Comparison of ENCODE assay signal across 11 cellular contexts in the genomic region with DNA sequence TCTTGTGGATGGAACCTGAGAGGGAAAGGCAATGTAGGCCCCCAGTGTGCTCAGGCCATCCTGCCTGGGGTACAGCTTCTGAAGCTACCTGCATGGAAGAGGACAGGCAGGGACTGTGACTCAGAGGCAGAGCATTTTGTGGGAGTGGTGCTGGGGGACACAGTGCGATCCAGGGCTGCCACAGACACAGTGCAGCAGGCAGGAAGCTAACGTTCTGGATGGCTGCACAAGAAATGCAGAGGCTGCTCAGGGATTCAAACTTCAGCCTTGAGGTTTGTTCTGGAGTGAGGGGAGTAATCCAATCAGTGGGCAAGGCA.
DNase-seq lines count a peak whose midpoint lies in the region; ATAC-seq, FAIRE-seq and TF ChIP-seq lines count a peak whose summit lies in the region.
"Had no signal": no experiment of that assay in that cellular context is flagged by ENCODE, and none has a peak within 500 bp of the region (broad histone marks: within the 10 kb centered on the region; RNA-seq: fewer than 3 reads in every experiment).

No MANE protein-coding gene starts in this region.

- H3K4me3 ChIP-seq in IMR-90 (ENCODE audit: insufficient read depth, low read depth, low read length) (no peak overlapping the region), bronchial epithelial cell (ENCODE audit: low read depth, low read length) (no peak overlapping the region), mesendoderm (ENCODE audit: low read length) (no peak overlapping the region)
- H3K4me3 ChIP-seq: sigmoid colon, uterus had no signal

- POLR2A ChIA-PET in IMR-90 (lab: Charles Lee; ENCODE audit: unreplicated experiment): no interaction called here

- no peaks in the 10 kb centered on the region for H3K4me1 Mint-ChIP-seq in activated T-cell treated with anti-CD3 and anti-CD28 coated beads, Interleukin-2, amount 50 U/mL, for 24 hours (ENCODE audit: low read depth)

- peak overlapping the region; percentile 49 for H3K4ac ChIP-seq in IMR-90 (ENCODE audit: low read depth, low read length)
- H3K4ac ChIP-seq in mesendoderm (ENCODE audit: low read depth, low read length): no peak overlapping the region

- H3K79me2 ChIP-seq in mesendoderm (ENCODE audit: control insufficient read depth, insufficient read depth, low read length): no peaks in the 10 kb centered on the region

- no peak for TF ChIP-seq RAD21 in IMR-90 (IDR thresholded peaks at IDR 0.05; ENCODE audit: low read length)

- H3K23ac ChIP-seq in IMR-90 (ENCODE audit: low read depth, low read length) (no peak overlapping the region), mesendoderm (ENCODE audit: low read length) (no peak overlapping the region)

- ATAC-seq in IMR-90 (ENCODE audit: low read depth) (no peak), GM21529 (IDR thresholded peaks at IDR 0.05; ENCODE audit: unreplicated experiment) (no peak)

- H3K36me3 Mint-ChIP-seq in activated T-cell treated with anti-CD3 and anti-CD28 coated beads, Interleukin-2, amount 50 U/mL, for 24 hours (ENCODE audit: low read depth): no peaks in the 10 kb centered on the region

- H3K27ac Mint-ChIP-seq in activated T-cell treated with anti-CD3 and anti-CD28 coated beads, Interleukin-2, amount 50 U/mL, for 24 hours: no peak overlapping the region

- H3K18ac ChIP-seq in IMR-90 (ENCODE audit: low read depth, low read length): 0 out of 2 replicates have a peak overlapping the region, but pooled peaks have one; percentile 19
- H3K18ac ChIP-seq in mesendoderm (ENCODE audit: low read length): no peak overlapping the region

- no peak overlapping the region for H3K9ac ChIP-seq in IMR-90 (ENCODE audit: low read depth, low read length)
- no peak overlapping the region for H3K9ac ChIP-seq in mesendoderm (ENCODE audit: low read length)

- H3K36me3 ChIP-seq in IMR-90 (ENCODE audit: control insufficient read depth, insufficient read depth, low read length) (no peaks in the 10 kb centered on the region), bronchial epithelial cell (ENCODE audit: control insufficient read depth, insufficient read depth, low read length) (no peaks in the 10 kb centered on the region), mesendoderm (ENCODE audit: control insufficient read depth, insufficient read depth, low read length) (no peaks in the 10 kb centered on the region)
- H3K36me3 ChIP-seq: sigmoid colon, uterus had no signal

- H2BK15ac ChIP-seq in IMR-90 (ENCODE audit: low read depth, low read length) (0 out of 3 replicates have a peak overlapping the region, but pooled peaks have one; percentile 24), mesendoderm (replicated peaks; ENCODE audit: low read depth) (no peak overlapping the region)

- H3K14ac ChIP-seq in IMR-90 (replicated peaks; ENCODE audit: low read depth, low read length): peak overlapping the region; percentile 64

- peak overlapping the region; percentile 46 for H2AFZ ChIP-seq in IMR-90 (replicated peaks; ENCODE audit: low read length, poor library complexity)

- H3K4me3 Mint-ChIP-seq in activated T-cell treated with anti-CD3 and anti-CD28 coated beads, Interleukin-2, amount 50 U/mL, for 24 hours: no peak overlapping the region

- DNase-seq in ACHN: peak; percentile 85
- no peak for DNase-seq in IMR-90
- DNase-seq in bronchial epithelial cell (ENCODE audit: low read depth): peak; percentile 80
- peak; percentile 65 for DNase-seq in mesendoderm
- no peak for DNase-seq in activated T-cell treated with anti-CD3 and anti-CD28 coated beads, Interleukin-2, amount 50 U/mL, for 24 hours
- no peak for DNase-seq in OCI-M2 (lab: John Stamatoyannopoulos, UW; ENCODE audit: unreplicated experiment)
- no peak for DNase-seq in effector CD4-positive, alpha-beta T cell
- DNase-seq: sigmoid colon, uterus had no signal

- H3K4me2 ChIP-seq in IMR-90 (ENCODE audit: low read depth, low read length) (no peak overlapping the region), mesendoderm (ENCODE audit: low read length) (no peak overlapping the region)

- dilution Hi-C loops in IMR-90 (cut with HindIII; ENCODE audit: low sequenced_read_pairs, unreplicated experiment): no loop called here

- no peak for TF ChIP-seq POLR2A in IMR-90 (IDR thresholded peaks at IDR 0.05; ENCODE audit: low read depth, low read length)

- TF ChIP-seq CTCF in IMR-90 (conservative IDR thresholded peaks at IDR 0.05; ENCODE audit: low read depth, low read length) (no peak), bronchial epithelial cell (IDR thresholded peaks at IDR 0.05; ENCODE audit: insufficient read depth, low read length, severe bottlenecking) (no peak)

- H3K4me1 ChIP-seq in IMR-90 (ENCODE audit: control insufficient read depth, insufficient read depth, low read length) (peaks cover 5% of the 10 kb centered on the region), mesendoderm (ENCODE audit: control insufficient read depth, low read depth, low read length) (no peaks in the 10 kb centered on the region)
- H3K4me1 ChIP-seq: sigmoid colon, uterus had no signal

- intact Hi-C loops in IMR-90 (cut with micrococcal nuclease): loop anchor here (10.0 kb wide), 1 partner anchor 206 kb away; no protein-coding TSS in a partner anchor

- H2BK20ac ChIP-seq in IMR-90 (ENCODE audit: low read depth, low read length): 0 out of 2 replicates have a peak overlapping the region, but pooled peaks have one; percentile 27

- FAIRE-seq in bronchial epithelial cell (lab: Jason Lieb, UNC): no peak
- FAIRE-seq: TTC549 had no signal

- no peak overlapping the region for H3K56ac ChIP-seq in IMR-90 (ENCODE audit: extremely low read depth, insufficient read depth, low read length)
- H3K56ac ChIP-seq in mesendoderm (ENCODE audit: low read length): no peak overlapping the region

- CTCF ChIA-PET in IMR-90 (lab: Yijun Ruan, JAX): no interaction called here

- no peaks in the 10 kb centered on the region for H3K27me3 Mint-ChIP-seq in activated T-cell treated with anti-CD3 and anti-CD28 coated beads, Interleukin-2, amount 50 U/mL, for 24 hours

- no TSS peak for BruUV-seq in IMR-90 (replicated peaks; lab: Mats Ljungman, UMichigan)

- H3K27me3 ChIP-seq in IMR-90 (ENCODE audit: control insufficient read depth, insufficient read depth, low read length) (no peaks in the 10 kb centered on the region), bronchial epithelial cell (ENCODE audit: control insufficient read depth, insufficient read depth, low read length) (no peaks in the 10 kb centered on the region), mesendoderm (ENCODE audit: insufficient read depth, low read length, poor library complexity) (no peaks in the 10 kb centered on the region)
- H3K27me3 ChIP-seq: sigmoid colon, uterus had no signal

- H4K5ac ChIP-seq in IMR-90 (ENCODE audit: low read depth, low read length) (no peak overlapping the region), mesendoderm (ENCODE audit: low read length) (no peak overlapping the region)

- peak overlapping the region; percentile 23 for H4K91ac ChIP-seq in IMR-90 (ENCODE audit: insufficient read depth, low read depth, low read length)

- H2AK5ac ChIP-seq in IMR-90 (ENCODE audit: low read depth, low read length) (peak overlapping the region; percentile 29; the same call in 1 of the 2 replicates), mesendoderm (ENCODE audit: low read length) (no peak overlapping the region)

- peak overlapping the region; percentile 34 for H2AK9ac ChIP-seq in IMR-90 (replicated peaks; ENCODE audit: low read depth, low read length, poor library complexity)

- in situ Hi-C loops in ACHN (cut with HindIII; ENCODE audit: low pct_ligation_motif_present, low pct_unique_long_range_greater_than_20kb, low sequenced_read_pairs) (no loop called here), IMR-90 (cut with MboI; ENCODE audit: low sequenced_read_pairs) (no loop called here)

- WGBS in IMR-90 (ENCODE audit: extremely low coverage in 2 of 2, insufficient read length in 1 of 2), 2 experiments: 33% methylated on average over 1 of the region's 2 CpGs; no CpG with 5 or more reads in 1 of the 2 experiments
- no CpG with 5 or more reads among the region's 2 CpGs for WGBS in mesendoderm (ENCODE audit: extremely low coverage, insufficient coverage, low lambda C conversion rate)

- no peaks in the 10 kb centered on the region for H3K9me3 ChIP-seq in IMR-90 (ENCODE audit: control insufficient read depth, insufficient read depth, low read length)
- H3K9me3 ChIP-seq: sigmoid colon, uterus had no signal

- H3K27ac ChIP-seq in IMR-90 (ENCODE audit: insufficient read depth, low read length) (no peak overlapping the region), mesendoderm (ENCODE audit: low read depth, low read length) (no peak overlapping the region)
- H3K27ac ChIP-seq: sigmoid colon, uterus had no signal

- peaks cover 4% of the 10 kb centered on the region for H3K9me1 ChIP-seq in IMR-90 (ENCODE audit: insufficient read depth, low read length)

- no peaks in the 10 kb centered on the region for H4K20me1 ChIP-seq in IMR-90 (ENCODE audit: insufficient read depth, low read length)

- H3K79me1 ChIP-seq in IMR-90 (ENCODE audit: low read depth in 1 of 2, low read length in 2 of 2) (no peaks in the 10 kb centered on the region), mesendoderm (ENCODE audit: low read length) (no peaks in the 10 kb centered on the region)

- H4K8ac ChIP-seq in IMR-90 (ENCODE audit: low read depth in 2 of 2, low read length in 2 of 2): no peak overlapping the region
- no peak overlapping the region for H4K8ac ChIP-seq in mesendoderm (ENCODE audit: low read depth, low read length)

- peaks cover 7% of the 10 kb centered on the region for H3K9me3 Mint-ChIP-seq in activated T-cell treated with anti-CD3 and anti-CD28 coated beads, Interleukin-2, amount 50 U/mL, for 24 hours

- H2BK5ac ChIP-seq in IMR-90 (ENCODE audit: low read depth, low read length, poor library complexity, severe bottlenecking) (no peak overlapping the region), mesendoderm (ENCODE audit: low read length) (no peak overlapping the region)

- peak overlapping the region; percentile 5; the same call in 1 of the 2 replicates for H2BK120ac ChIP-seq in IMR-90 (ENCODE audit: low read depth, low read length)
- H2BK120ac ChIP-seq in mesendoderm (ENCODE audit: low read depth, low read length): no peak overlapping the region

TF ChIP-seq in IMR-90, 13 proteins besides CTCF, POLR2A, EP300 and RAD21:
- TF ChIP-seq CEBPB (IDR thresholded peaks at IDR 0.05; ENCODE audit: low read depth, low read length) (no peak), BHLHE40 (IDR thresholded peaks at IDR 0.05; ENCODE audit: low read depth, low read length) (no peak), MAZ (IDR thresholded peaks at IDR 0.05; ENCODE audit: borderline replicate concordance, low read depth, low read length) (no peak), MAFK (IDR thresholded peaks at IDR 0.05; ENCODE audit: low read depth, low read length) (no peak)

Comparison
In these comparisons a context has a peak if more than half of its experiments do, and no peak if none do; other contexts are left out.
1. DNase-seq: peak in ACHN (single experiment), bronchial epithelial cell (single experiment) and mesendoderm (single experiment); none in IMR-90 (single experiment), activated T-cell treated with anti-CD3 and anti-CD28 coated beads, Interleukin-2, amount 50 U/mL, for 24 hours (single experiment), OCI-M2 (single experiment) and effector CD4-positive, alpha-beta T cell (single experiment).